In the genomic region with DNA sequence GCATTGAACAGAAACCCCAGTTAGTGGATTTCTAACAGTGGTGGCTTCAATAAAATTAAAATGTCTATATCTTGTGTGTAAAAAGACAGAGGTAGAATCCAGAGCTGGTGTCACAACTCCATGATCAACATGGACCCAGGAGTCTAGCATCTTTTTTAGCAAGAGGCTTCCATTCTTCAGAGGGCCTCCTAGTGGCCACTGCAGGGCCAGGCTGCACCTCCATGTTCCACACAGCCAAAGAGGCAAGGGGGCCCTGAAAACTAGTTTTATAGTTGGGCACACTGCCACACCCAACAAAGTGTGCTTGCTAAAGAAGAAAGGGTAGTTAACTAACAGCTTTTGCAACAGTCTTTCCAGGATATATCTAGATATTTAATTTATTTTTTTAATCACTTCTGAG, we compare ENCODE assay signal across 8 cellular contexts. TPM values are rescaled to one million over a fixed set of nuclear protein-coding genes. Genes with fewer than 3 reads are reported as not detected.
A peak's percentile ranks its signal among the peaks of the same experiment; 100 is the strongest.
DNase-seq lines count a peak whose midpoint lies in the region; ATAC-seq and TF ChIP-seq lines count a peak whose summit lies in the region.

No MANE protein-coding gene starts in this region.

- peaks cover 0 to 12% (median 0%) of the 10 kb centered on the region in 6 donors for H3K4me1 ChIP-seq in spleen

- no peak for TF ChIP-seq POLR2A in NB4 (IDR thresholded peaks at IDR 0.05; ENCODE audit: extremely low read depth, insufficient read length)
- no peak for TF ChIP-seq POLR2A in spleen (IDR thresholded peaks at IDR 0.05)

- TF ChIP-seq CTCF in NB4 (IDR thresholded peaks at IDR 0.05; ENCODE audit: low read depth, low read length), result peak; percentile 75
- TF ChIP-seq CTCF in spleen (IDR thresholded peaks at IDR 0.05 in 8 of 11, conservative IDR thresholded peaks at IDR 0.05 in 3 of 11), result peak in 6 of 11 experiments; percentile 17 to 49 (median 38)

- H3K4me3 Mint-ChIP-seq in effector memory CD8-positive, alpha-beta T cell, result no peak overlapping the region

- peaks cover 0 to 14% (median 9%) of the 10 kb centered on the region in 8 donors for H3K9me3 ChIP-seq in spleen

- no peaks in the 10 kb centered on the region for H3K27me3 Mint-ChIP-seq in effector memory CD8-positive, alpha-beta T cell

- peak; percentile 75 for ATAC-seq in effector memory CD8-positive, alpha-beta T cell (replicated peaks)
- no peak for ATAC-seq in GM19455 (IDR thresholded peaks at IDR 0.05; ENCODE audit: unreplicated experiment)
- no peak for ATAC-seq in HG03432 (IDR thresholded peaks at IDR 0.05; ENCODE audit: unreplicated experiment)

- peaks cover 1% of the 10 kb centered on the region for H3K36me3 Mint-ChIP-seq in effector memory CD8-positive, alpha-beta T cell (ENCODE audit: insufficient read depth)

- H3K36me3 ChIP-seq in spleen, result peaks cover 0 to 21% (median 6%) of the 10 kb centered on the region in 6 donors

- no peaks in the 10 kb centered on the region for H3K27me3 ChIP-seq in spleen (replicated peaks in 1 of 7)

- H3K4me1 Mint-ChIP-seq in effector memory CD8-positive, alpha-beta T cell (ENCODE audit: low read depth in 2 of 2), result peaks cover 4 to 22% of the 10 kb centered on the region in 2 donors

- H3K4me3 ChIP-seq in NB4 (ENCODE audit: low read depth, low read length), result no peak overlapping the region
- no peak overlapping the region for H3K4me3 ChIP-seq in spleen

- DNase-seq in activated naive CD4-positive, alpha-beta T cell treated with Interleukin-2 at 50 U/mL for 16 hours, result peak; percentile 8
- DNase-seq in activated naive CD4-positive, alpha-beta T cell treated with anti-CD3 and anti-CD28 coated beads, Interleukin-2, amount 50 U/mL, for 16 hours, result no peak
- DNase-seq in NB4 (ENCODE audit: low read depth) (peak; percentile 67), spleen (no peak), kidney glomerular epithelial cell (lab: John Stamatoyannopoulos, UW) (no peak)
- peak in 1 of 3 experiments; percentile 18 for DNase-seq in effector memory CD8-positive, alpha-beta T cell

- peak overlapping the region in 1 of 2 donors; percentile 58 for H3K27ac Mint-ChIP-seq in effector memory CD8-positive, alpha-beta T cell

- H3K9me3 Mint-ChIP-seq in effector memory CD8-positive, alpha-beta T cell, result peaks cover 0 to under 1% of the 10 kb centered on the region in 2 donors

- intact Hi-C loops in spleen (cut with DNase I; ENCODE audit: low total_unique reads), result no loop called here

- no peak overlapping the region for H3K27ac ChIP-seq in spleen

RNA-seq across cellular contexts. Expression of a gene that starts 12.9 kb away (rescaled TPM):
- 10 to 100 TPM; 28.3 to 57.4 (median 41.5) TPM for total RNA-seq in spleen
- 10 to 100 TPM; 30.3 to 33.4 (median 30.8) TPM for polyA plus RNA-seq in spleen

Comparison
In these comparisons a context has a peak if more than half of its experiments do, and no peak if none do; other contexts are left out.
1. DNase-seq: peak in activated naive CD4-positive, alpha-beta T cell treated with Interleukin-2 at 50 U/mL for 16 hours (single experiment) and NB4 (single experiment); none in activated naive CD4-positive, alpha-beta T cell treated with anti-CD3 and anti-CD28 coated beads, Interleukin-2, amount 50 U/mL, for 16 hours (single experiment), spleen (single experiment) and kidney glomerular epithelial cell (single experiment).